ENCODE assay signal across 23 cellular contexts in genomic region chr6:90900034-90900433, GRCh38.
A peak's percentile ranks its signal among the peaks of the same experiment; 100 is the strongest.
DNase-seq lines count a peak whose midpoint lies in the region; ATAC-seq and TF ChIP-seq lines count a peak whose summit lies in the region.
"Had no signal": no experiment of that assay in that cellular context is flagged by ENCODE, and none has a peak within 500 bp of the region (broad histone marks: within the 10 kb centered on the region; RNA-seq: fewer than 3 reads in every experiment).

No MANE protein-coding gene starts in this region.

- no peaks in the 10 kb centered on the region for H3K9me3 Mint-ChIP-seq in stimulated activated effector memory CD8-positive, alpha-beta T cell treated with anti-CD3 and anti-CD28 coated beads, Interleukin-12 subunit alpha, Interleukin-12 subunit beta, amount 100 ng/mL, for 72 hours
- H3K9me3 Mint-ChIP-seq in type B pancreatic cell, result peaks cover 5% of the 10 kb centered on the region
- H3K9me3 Mint-ChIP-seq in T-helper 2 cell treated with Interferon-gamma antibody and Interleukin-4, amounts not matched to agents 5 μg/mL and 100 μg/mL, for 36 hours, result no peaks in the 10 kb centered on the region
- H3K9me3 Mint-ChIP-seq: CD4-positive, alpha-beta memory T cell; CD8-positive, alpha-beta memory T cell had no signal

- ATAC-seq in lower lobe of right lung (peak; percentile 86 to 93), GM21717 (IDR thresholded peaks at IDR 0.05; ENCODE audit: unreplicated experiment) (no peak)
- peak; percentile 32 for ATAC-seq in stimulated activated effector memory CD8-positive, alpha-beta T cell treated with anti-CD3 and anti-CD28 coated beads, Interleukin-12 subunit alpha, Interleukin-12 subunit beta, amount 100 ng/mL, for 72 hours
- ATAC-seq: GM12878 had no signal

- H3K27ac ChIP-seq in lower lobe of right lung, result no peak overlapping the region
- H3K27ac ChIP-seq: BLaER1 had no signal

- no peaks in the 10 kb centered on the region for H3K9me3 ChIP-seq in lower lobe of right lung
- H3K9me3 ChIP-seq: BE2C, BLaER1 had no signal

- H3K4me3 Mint-ChIP-seq in stimulated activated effector memory CD8-positive, alpha-beta T cell treated with anti-CD3 and anti-CD28 coated beads, Interleukin-12 subunit alpha, Interleukin-12 subunit beta, amount 100 ng/mL, for 72 hours, result no peak overlapping the region
- no peak overlapping the region for H3K4me3 Mint-ChIP-seq in type B pancreatic cell
- H3K4me3 Mint-ChIP-seq in T-helper 2 cell treated with Interferon-gamma antibody and Interleukin-4, amounts not matched to agents 5 μg/mL and 100 μg/mL, for 36 hours, result no peak overlapping the region
- H3K4me3 Mint-ChIP-seq: CD14-positive monocyte; CD4-positive, alpha-beta memory T cell; CD4-positive, CD25-positive, alpha-beta regulatory T cell; CD8-positive, alpha-beta memory T cell had no signal

- peaks cover 14% of the 10 kb centered on the region for H3K27me3 Mint-ChIP-seq in type B pancreatic cell
- peaks cover 1% of the 10 kb centered on the region for H3K27me3 Mint-ChIP-seq in T-helper 2 cell treated with Interferon-gamma antibody and Interleukin-4, amounts not matched to agents 5 μg/mL and 100 μg/mL, for 36 hours (ENCODE audit: low read depth)
- H3K27me3 Mint-ChIP-seq: CD8-positive, alpha-beta memory T cell had no signal

- no peaks in the 10 kb centered on the region for H3K4me1 ChIP-seq in lower lobe of right lung
- H3K4me1 ChIP-seq: BLaER1 had no signal

- H3K27ac Mint-ChIP-seq in stimulated activated effector memory CD8-positive, alpha-beta T cell treated with anti-CD3 and anti-CD28 coated beads, Interleukin-12 subunit alpha, Interleukin-12 subunit beta, amount 100 ng/mL, for 72 hours, result no peak overlapping the region
- no peak overlapping the region for H3K27ac Mint-ChIP-seq in type B pancreatic cell
- H3K27ac Mint-ChIP-seq in T-helper 2 cell treated with Interferon-gamma antibody and Interleukin-4, amounts not matched to agents 5 μg/mL and 100 μg/mL, for 36 hours, result no peak overlapping the region
- H3K27ac Mint-ChIP-seq: CD14-positive monocyte; CD4-positive, alpha-beta memory T cell; CD4-positive, CD25-positive, alpha-beta regulatory T cell had no signal

- TF ChIP-seq CTCF in lower lobe of right lung (IDR thresholded peaks at IDR 0.05) (no peak), type B pancreatic cell (conservative IDR thresholded peaks at IDR 0.05) (no peak)

- intact Hi-C loops in lower lobe of right lung (cut with DNase I), result no loop called here

- no peaks in the 10 kb centered on the region for H3K36me3 Mint-ChIP-seq in stimulated activated effector memory CD8-positive, alpha-beta T cell treated with anti-CD3 and anti-CD28 coated beads, Interleukin-12 subunit alpha, Interleukin-12 subunit beta, amount 100 ng/mL, for 72 hours
- no peaks in the 10 kb centered on the region for H3K36me3 Mint-ChIP-seq in type B pancreatic cell
- H3K36me3 Mint-ChIP-seq in T-helper 2 cell treated with Interferon-gamma antibody and Interleukin-4, amounts not matched to agents 5 μg/mL and 100 μg/mL, for 36 hours (ENCODE audit: low read depth), result no peaks in the 10 kb centered on the region
- H3K36me3 Mint-ChIP-seq: CD14-positive monocyte; CD4-positive, alpha-beta memory T cell; CD4-positive, CD25-positive, alpha-beta regulatory T cell; CD8-positive, alpha-beta memory T cell had no signal

- no peak overlapping the region for H3K4me3 ChIP-seq in lower lobe of right lung
- H3K4me3 ChIP-seq: BLaER1, GM12878 had no signal

- no peaks in the 10 kb centered on the region for H3K4me1 Mint-ChIP-seq in stimulated activated effector memory CD8-positive, alpha-beta T cell treated with anti-CD3 and anti-CD28 coated beads, Interleukin-12 subunit alpha, Interleukin-12 subunit beta, amount 100 ng/mL, for 72 hours
- peaks cover 16% of the 10 kb centered on the region for H3K4me1 Mint-ChIP-seq in type B pancreatic cell (ENCODE audit: unreplicated experiment)
- no peaks in the 10 kb centered on the region for H3K4me1 Mint-ChIP-seq in T-helper 2 cell treated with Interferon-gamma antibody and Interleukin-4, amounts not matched to agents 5 μg/mL and 100 μg/mL, for 36 hours (ENCODE audit: low read depth)
- H3K4me1 Mint-ChIP-seq: CD14-positive monocyte; CD4-positive, alpha-beta memory T cell; CD4-positive, CD25-positive, alpha-beta regulatory T cell; CD8-positive, alpha-beta memory T cell had no signal

- no peaks in the 10 kb centered on the region for H3K36me3 ChIP-seq in lower lobe of right lung
- H3K36me3 ChIP-seq: BE2C, BLaER1 had no signal

- no peaks in the 10 kb centered on the region for H3K27me3 ChIP-seq in lower lobe of right lung (ENCODE audit: low read depth)
- H3K27me3 ChIP-seq: BLaER1 had no signal

- DNase-seq in lower lobe of right lung (no peak), type B pancreatic cell (ENCODE audit: extremely low spot score, unreplicated experiment) (no peak)
- no peak for DNase-seq in stimulated activated effector memory CD8-positive, alpha-beta T cell treated with anti-CD3 and anti-CD28 coated beads, Interleukin-12 subunit alpha, Interleukin-12 subunit beta, amount 100 ng/mL, for 72 hours (ENCODE audit: low spot score in 2 of 2)
- no peak for DNase-seq in T-helper 2 cell treated with Interferon-gamma antibody and Interleukin-4, amounts not matched to agents 5 μg/mL and 100 μg/mL, for 36 hours (ENCODE audit: low spot score)
- DNase-seq: 8988T; ACHN; BE2C; C1 segment of cervical spinal cord; CD4-positive, alpha-beta memory T cell; CD4-positive, CD25-positive, alpha-beta regulatory T cell; CD8-positive, alpha-beta memory T cell; COR-L47; DMS 273 treated with DMSO at 0.1 percent for 48 hours; DMS153; DMS53; DMS79; DND-41; EL; GDM1 had no signal
